In genomic region chr9:136464241-136464640, GRCh38 we compare ENCODE assay signal across 3 cellular contexts.
"Had no signal": no experiment of that assay in that cellular context is flagged by ENCODE, and none has a peak within 500 bp of the region (broad histone marks: within the 10 kb centered on the region; RNA-seq: fewer than 3 reads in every experiment).

No MANE protein-coding gene starts in this region.

- ATAC-seq: GM12878 had no signal

- DNase-seq: GDM1, GF-D8 had no signal

- H3K4me3 ChIP-seq: GM12878 had no signal
